Comparison of ENCODE assay signal across 20 cellular contexts in the genomic region with DNA sequence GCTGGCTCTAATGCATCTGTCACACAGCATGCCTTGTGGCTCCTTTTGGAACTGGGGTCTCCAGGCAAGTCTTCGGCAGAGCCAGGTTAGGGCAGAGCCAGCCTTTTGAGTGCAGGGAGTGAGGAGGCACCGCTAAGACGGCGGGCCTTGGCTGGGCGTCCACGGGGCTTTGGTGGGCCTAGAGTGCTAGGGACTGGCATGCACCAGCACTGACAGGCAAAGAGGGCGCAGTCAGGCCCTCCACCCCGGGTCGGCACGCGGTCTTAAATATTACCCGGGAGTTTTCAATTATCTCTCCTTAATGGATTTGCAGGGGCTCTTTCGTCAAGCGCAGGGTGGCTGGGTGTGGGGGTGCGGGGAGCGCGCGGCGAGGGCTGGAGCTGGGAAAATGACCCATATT.
"Had no signal": no experiment of that assay in that cellular context is flagged by ENCODE, and none has a peak within 500 bp of the region (broad histone marks: within the 10 kb centered on the region; RNA-seq: fewer than 3 reads in every experiment).

No MANE protein-coding gene starts in this region.

- DNase-seq: colonic mucosa; dermis blood vessel endothelial cell; effector CD4-positive, alpha-beta T cell; effector CD8-positive, alpha-beta T cell; effector memory CD4-positive, alpha-beta T cell; effector memory CD8-positive, alpha-beta T cell; endodermal cell; erythroblast; esophagus squamous epithelium; foreskin fibroblast; foreskin keratinocyte; foreskin melanocyte; gastrocnemius medialis; glutamatergic neuron; heart left ventricle; heart right ventricle had no signal

- FAIRE-seq: colon, endometrium, endothelial cell of umbilical vein, frontal cortex had no signal
